Comparison of ENCODE assay signal across 1 cellular context in the genomic region with DNA sequence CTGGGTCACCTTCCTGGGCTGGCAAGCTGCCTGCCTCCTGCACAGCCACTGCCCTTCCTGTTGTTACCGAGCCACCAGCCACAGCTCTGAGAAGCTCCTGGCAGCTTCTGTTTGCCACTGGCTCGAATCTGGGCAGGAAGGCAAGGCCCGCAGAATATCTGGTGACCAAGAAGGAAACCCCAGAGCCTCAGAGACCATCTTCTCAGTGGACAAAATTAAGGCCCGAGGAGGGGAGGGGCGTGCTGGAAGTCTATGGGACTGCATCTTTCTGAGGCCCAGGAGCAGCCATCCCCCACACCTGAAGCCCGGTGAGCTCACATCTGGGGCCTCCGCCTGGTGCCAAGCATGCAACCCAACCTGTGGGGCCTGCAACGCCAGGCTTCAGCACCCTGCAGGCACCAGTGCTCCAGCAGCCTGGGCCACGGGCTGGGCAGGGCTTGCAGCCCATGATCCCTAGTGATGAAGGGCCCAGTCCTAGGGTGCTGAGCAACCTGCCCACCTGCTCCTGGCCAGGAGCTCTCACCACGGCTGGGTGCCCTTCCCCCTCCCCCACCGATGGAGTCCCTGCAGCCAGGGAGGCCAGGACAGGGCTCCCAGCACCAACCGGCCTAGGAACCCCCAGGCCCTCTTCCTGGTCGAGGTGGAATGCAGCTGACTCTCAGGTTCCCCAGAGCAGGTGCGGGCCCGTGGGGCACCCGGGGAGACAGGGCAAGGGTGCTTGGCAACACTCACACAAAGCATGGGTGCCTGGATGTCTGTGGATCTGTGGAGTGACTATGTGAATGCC.
TF ChIP-seq lines count a peak whose summit lies in the region.

No MANE protein-coding gene starts in this region.

TF ChIP-seq in HEK293T, 16 proteins besides CTCF, POLR2A, EP300 and RAD21 (continued from another document):
- TF ChIP-seq, protein P1, sequence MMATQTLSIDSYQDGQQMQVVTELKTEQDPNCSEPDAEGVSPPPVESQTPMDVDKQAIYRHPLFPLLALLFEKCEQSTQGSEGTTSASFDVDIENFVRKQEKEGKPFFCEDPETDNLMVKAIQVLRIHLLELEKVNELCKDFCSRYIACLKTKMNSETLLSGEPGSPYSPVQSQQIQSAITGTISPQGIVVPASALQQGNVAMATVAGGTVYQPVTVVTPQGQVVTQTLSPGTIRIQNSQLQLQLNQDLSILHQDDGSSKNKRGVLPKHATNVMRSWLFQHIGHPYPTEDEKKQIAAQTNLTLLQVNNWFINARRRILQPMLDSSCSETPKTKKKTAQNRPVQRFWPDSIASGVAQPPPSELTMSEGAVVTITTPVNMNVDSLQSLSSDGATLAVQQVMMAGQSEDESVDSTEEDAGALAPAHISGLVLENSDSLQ (IDR thresholded peaks at IDR 0.05) = no peak
